In the genomic region with DNA sequence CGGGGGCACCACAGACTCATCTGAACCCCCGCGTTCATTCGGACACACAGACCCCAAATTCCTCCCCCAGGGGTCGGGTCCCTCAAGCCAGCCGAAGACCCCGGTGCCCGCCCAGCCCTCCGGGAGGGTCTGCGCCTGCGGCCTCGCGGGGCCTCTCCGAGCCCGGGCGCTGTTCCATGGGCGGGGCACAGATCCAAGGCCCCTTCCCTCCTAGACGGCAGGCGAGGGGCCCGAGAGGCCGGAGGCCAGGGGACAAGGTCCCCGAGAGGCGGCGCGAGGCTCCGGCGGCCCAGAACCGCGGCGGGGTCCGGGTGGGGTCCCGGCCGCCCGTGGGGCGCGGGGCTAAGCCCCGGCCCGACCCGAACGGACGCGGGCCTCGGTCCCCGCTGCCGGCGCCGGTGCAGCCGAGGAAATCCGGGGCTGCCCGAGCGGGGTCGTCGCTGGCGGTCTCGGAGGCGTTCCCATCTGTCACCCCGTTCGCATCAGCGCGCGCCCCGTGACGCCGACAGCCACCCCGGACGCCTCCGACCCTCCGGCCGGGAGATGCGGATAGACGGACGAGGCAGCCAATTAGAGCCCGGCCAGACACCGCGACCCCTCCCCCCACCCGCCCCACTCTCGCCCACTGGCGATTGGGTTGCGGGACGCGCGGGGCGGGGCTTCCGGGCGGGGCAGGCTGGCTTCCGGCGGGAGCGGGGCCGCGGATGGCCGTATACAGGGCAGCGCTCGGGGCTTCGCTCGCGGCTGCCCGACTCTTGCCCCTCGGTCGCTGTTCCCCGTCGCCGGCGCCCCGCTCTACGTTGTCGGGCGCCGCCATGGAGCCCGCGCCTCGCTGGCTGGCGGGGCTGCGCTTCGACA, we compare ENCODE assay signal across 8 cellular contexts. TPM values are rescaled to one million over a fixed set of nuclear protein-coding genes. Genes with fewer than 3 reads are reported as not detected.
DNase-seq lines count a peak whose midpoint lies in the region; ATAC-seq and TF ChIP-seq lines count a peak whose summit lies in the region.

A gene with protein sequence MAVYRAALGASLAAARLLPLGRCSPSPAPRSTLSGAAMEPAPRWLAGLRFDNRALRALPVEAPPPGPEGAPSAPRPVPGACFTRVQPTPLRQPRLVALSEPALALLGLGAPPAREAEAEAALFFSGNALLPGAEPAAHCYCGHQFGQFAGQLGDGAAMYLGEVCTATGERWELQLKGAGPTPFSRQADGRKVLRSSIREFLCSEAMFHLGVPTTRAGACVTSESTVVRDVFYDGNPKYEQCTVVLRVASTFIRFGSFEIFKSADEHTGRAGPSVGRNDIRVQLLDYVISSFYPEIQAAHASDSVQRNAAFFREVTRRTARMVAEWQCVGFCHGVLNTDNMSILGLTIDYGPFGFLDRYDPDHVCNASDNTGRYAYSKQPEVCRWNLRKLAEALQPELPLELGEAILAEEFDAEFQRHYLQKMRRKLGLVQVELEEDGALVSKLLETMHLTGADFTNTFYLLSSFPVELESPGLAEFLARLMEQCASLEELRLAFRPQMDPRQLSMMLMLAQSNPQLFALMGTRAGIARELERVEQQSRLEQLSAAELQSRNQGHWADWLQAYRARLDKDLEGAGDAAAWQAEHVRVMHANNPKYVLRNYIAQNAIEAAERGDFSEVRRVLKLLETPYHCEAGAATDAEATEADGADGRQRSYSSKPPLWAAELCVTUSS (plus strand): TSS at position 679 of the 858 bp plus-strand sequence. CDS start 26 bp downstream, at position 705.

- H3K27me3 Mint-ChIP-seq in activated CD4-positive, alpha-beta T cell treated with anti-CD3 and anti-CD28 coated beads, Interleukin-2, amount 10 ng/mL, durations not matched to agents 24 days and 14 days = no peaks in the 10 kb centered on the region

- peaks cover 19% of the 10 kb centered on the region for H3K4me1 Mint-ChIP-seq in activated CD4-positive, alpha-beta T cell treated with anti-CD3 and anti-CD28 coated beads, Interleukin-2, amount 10 ng/mL, durations not matched to agents 24 days and 14 days

- H3K27ac ChIP-seq in coronary artery = peak within 1 kb of the TSS; percentile 79 to 92

- POLR2A ChIA-PET in AG04449 (lab: Yijun Ruan, JAX) = no interaction called here

- DNase-seq in AG04449 (ENCODE audit: low read depth, low spot score) (no peak), NCI-H524 treated with DMSO at 0.1 percent for 48 hours (lab: John Stamatoyannopoulos, UW) (peak; percentile 23), coronary artery (ENCODE audit: low spot score) (peak; percentile 96), left kidney (ENCODE audit: low read depth, low spot score) (peak; percentile 97)
- DNase-seq in activated CD4-positive, alpha-beta T cell treated with anti-CD3 and anti-CD28 coated beads, Interleukin-2, amount 10 ng/mL, durations not matched to agents 24 days and 14 days = peak; percentile 97
- DNase-seq in stimulated activated CD4-positive, alpha-beta T cell treated with anti-CD3 and anti-CD28 coated beads, Interleukin-1b, Interleukin-23, amount 100 ng/mL, for 48 hours = peak; percentile 90

- H3K36me3 Mint-ChIP-seq in activated CD4-positive, alpha-beta T cell treated with anti-CD3 and anti-CD28 coated beads, Interleukin-2, amount 10 ng/mL, durations not matched to agents 24 days and 14 days (ENCODE audit: low read depth) = peaks cover 30% of the 10 kb centered on the region

- peak within 1 kb of the TSS; percentile 45 for H3K27ac Mint-ChIP-seq in activated CD4-positive, alpha-beta T cell treated with anti-CD3 and anti-CD28 coated beads, Interleukin-2, amount 10 ng/mL, durations not matched to agents 24 days and 14 days

- intact Hi-C loops in activated CD4-positive, alpha-beta T cell treated with anti-CD3 and anti-CD28 coated beads, Interleukin-2, amount 10 ng/mL, durations not matched to agents 24 days and 14 days (cut with micrococcal nuclease) = loop anchor here (1.0 to 5.0 kb wide), 4 partner anchors 10 to 268 kb away; a partner anchor contains a TSS

- ATAC-seq in GM18907 (IDR thresholded peaks at IDR 0.05; ENCODE audit: unreplicated experiment) = peak; percentile 63
- ATAC-seq in HG03159 (IDR thresholded peaks at IDR 0.05; ENCODE audit: unreplicated experiment) = peak; percentile 67

- H3K4me3 ChIP-seq in AG04449 (ENCODE audit: low read depth, low read length) (peak within 1 kb of the TSS; percentile 71), coronary artery (peak within 1 kb of the TSS; percentile 83)

- peak within 1 kb of the TSS; percentile 84 for H3K4me3 Mint-ChIP-seq in activated CD4-positive, alpha-beta T cell treated with anti-CD3 and anti-CD28 coated beads, Interleukin-2, amount 10 ng/mL, durations not matched to agents 24 days and 14 days

- no peaks in the 10 kb centered on the region for H3K9me3 Mint-ChIP-seq in activated CD4-positive, alpha-beta T cell treated with anti-CD3 and anti-CD28 coated beads, Interleukin-2, amount 10 ng/mL, durations not matched to agents 24 days and 14 days

- CTCF ChIA-PET in AG04449 (lab: Yijun Ruan, JAX) = interaction anchor here (1.2 to 1.9 kb wide), 2 partner anchors 10 to 52 kb away, joined by 3 to 13 read pairs; no protein-coding TSS in a partner anchor

- no peak for TF ChIP-seq CTCF in AG04449 (IDR thresholded peaks at IDR 0.05; ENCODE audit: insufficient read depth, low read length, missing control alignments)
- no peak for TF ChIP-seq CTCF in coronary artery (IDR thresholded peaks at IDR 0.05)

RNA-seq across cellular contexts. Expression of the gene that starts here (rescaled TPM):
- total RNA-seq in activated CD4-positive, alpha-beta T cell treated with anti-CD3 and anti-CD28 coated beads, Interleukin-2, amount 10 ng/mL, durations not matched to agents 24 days and 14 days = 24.0 and 25.2 TPM in 2 replicates
